9 cellular contexts compared by ENCODE assay signal in genomic region chr21:32257952-32258785, GRCh38. TPM values are rescaled to one million over a fixed set of nuclear protein-coding genes. Genes with fewer than 3 reads are reported as not detected.
DNase-seq lines count a peak whose midpoint lies in the region; FAIRE-seq and TF ChIP-seq lines count a peak whose summit lies in the region.
"Had no signal": no experiment of that assay in that cellular context is flagged by ENCODE, and none has a peak within 500 bp of the region (broad histone marks: within the 10 kb centered on the region; RNA-seq: fewer than 3 reads in every experiment).

No MANE protein-coding gene starts in this region.

- H3K27me3 ChIP-seq in HAP-1 (ENCODE audit: low read depth) = peaks cover 5% of the 10 kb centered on the region; the same call in 1 of the 2 replicates
- H3K27me3 ChIP-seq in SJSA1 (replicated peaks) = no peaks in the 10 kb centered on the region
- H3K27me3 ChIP-seq: BLaER1 had no signal

- H3K36me3 ChIP-seq in HAP-1 (replicated peaks) (no peaks in the 10 kb centered on the region), SJSA1 (no peaks in the 10 kb centered on the region), kidney (ENCODE audit: control insufficient read depth in 1 of 2, insufficient read depth in 2 of 2, low read length in 2 of 2) (no peaks in the 10 kb centered on the region)
- H3K36me3 ChIP-seq: BLaER1 had no signal

- in situ Hi-C loops in HAP-1 (cut with MboI; ENCODE audit: low sequenced_read_pairs) = loop anchor here (25.0 kb wide), 1 partner anchor 471 kb away; no protein-coding TSS in a partner anchor

- DNase-seq in NK-92 treated with Interleukin-12 subunit alpha and Interleukin-12 subunit beta, amount 100 ng/mL, for 24 hours (lab: John Stamatoyannopoulos, UW) = peak; percentile 5
- DNase-seq in NK-92 (lab: John Stamatoyannopoulos, UW; ENCODE audit: unreplicated experiment) (no peak), HAP-1 (ENCODE audit: low spot score in 2 of 2) (peak; percentile 70 to 77), NCI-H1105 (lab: John Stamatoyannopoulos, UW) (peak; percentile 71), SJSA1 (ENCODE audit: low read depth in 1 of 2, low spot score in 2 of 2) (peak; percentile 58 to 70), caudate nucleus (lab: John Stamatoyannopoulos, UW) (peak in 51 of 61 donors; percentile 3 to 77 (median 31)), kidney (no peak)
- peak; percentile 39 for DNase-seq in stimulated activated CD4-positive, alpha-beta T cell treated with anti-CD3 and anti-CD28 coated beads, Interleukin-4, amount 100 ng/mL, for 24 hours

- H3K9me3 ChIP-seq in HAP-1 (no peaks in the 10 kb centered on the region), SJSA1 (replicated peaks) (no peaks in the 10 kb centered on the region), kidney (ENCODE audit: control insufficient read depth in 1 of 2, low read length in 2 of 2) (no peaks in the 10 kb centered on the region)
- H3K9me3 ChIP-seq: BLaER1 had no signal

- FAIRE-seq in kidney (lab: Jason Lieb, UNC) = peak; percentile 58

- H3K27ac ChIP-seq in SJSA1 (no peak overlapping the region), caudate nucleus (ENCODE audit: low read depth, low read length) (no peak overlapping the region), kidney (ENCODE audit: low read depth in 2 of 2, low read length in 2 of 2) (no peak overlapping the region)
- H3K27ac ChIP-seq: BLaER1 had no signal

- H3K9ac ChIP-seq in kidney (ENCODE audit: low read length in 2 of 2) = no peak overlapping the region
- H3K9ac ChIP-seq: BLaER1 had no signal

- TF ChIP-seq CTCF in kidney (IDR thresholded peaks at IDR 0.05; ENCODE audit: borderline replicate concordance, extremely low read depth, insufficient read depth) = peak; percentile 82

- no peaks in the 10 kb centered on the region for H3K4me1 ChIP-seq in HAP-1
- H3K4me1 ChIP-seq in SJSA1 (replicated peaks) = peaks cover 5% of the 10 kb centered on the region; the same call in 1 of the 2 replicates
- H3K4me1 ChIP-seq in kidney (ENCODE audit: control insufficient read depth in 1 of 2, insufficient read depth in 1 of 2, low read depth in 1 of 2, low read length in 2 of 2) = peaks cover 0 to 9% of the 10 kb centered on the region in 2 donors
- H3K4me1 ChIP-seq: BLaER1 had no signal

- intact Hi-C loops in kidney (cut with DNase I) = no loop called here

- H3K4me3 ChIP-seq in HAP-1 = no peak overlapping the region
- no peak overlapping the region for H3K4me3 ChIP-seq in SJSA1
- no peak overlapping the region for H3K4me3 ChIP-seq in kidney (ENCODE audit: low read length in 2 of 2)
- H3K4me3 ChIP-seq: BLaER1 had no signal

RNA-seq across cellular contexts. Expression of gene MIS18A, which starts 20.7 kb away (rescaled TPM):
- total RNA-seq in SJSA1 (2014; rRNA removed; shearing (Covaris generic)) = 39.7 and 41.6 TPM in 2 replicates
- total RNA-seq in kidney = 7.0 TPM
- polyA plus RNA-seq in kidney (ENCODE audit: insufficient read depth, low read depth, low replicate concordance) = 6.2 TPM

RNA-seq across cellular contexts. Expression of gene MRAP, which starts 40.5 kb away (rescaled TPM):
- not detected in 2 replicates for total RNA-seq in SJSA1 (2014; rRNA removed; shearing (Covaris generic))
- total RNA-seq in kidney = not detected
- polyA plus RNA-seq in kidney (ENCODE audit: insufficient read depth, low read depth, low replicate concordance) = not detected

Comparison
In these comparisons a context has a peak if more than half of its experiments do, and no peak if none do; other contexts are left out.
1. DNase-seq: peak in NK-92 treated with Interleukin-12 subunit alpha and Interleukin-12 subunit beta, amount 100 ng/mL, for 24 hours (single experiment), HAP-1 (2 of 2), NCI-H1105 (single experiment), SJSA1 (2 of 2), caudate nucleus (51 of 61) and stimulated activated CD4-positive, alpha-beta T cell treated with anti-CD3 and anti-CD28 coated beads, Interleukin-4, amount 100 ng/mL, for 24 hours (single experiment); none in NK-92 (single experiment) and kidney (single experiment).